13 cellular contexts compared by ENCODE assay signal in the genomic region with DNA sequence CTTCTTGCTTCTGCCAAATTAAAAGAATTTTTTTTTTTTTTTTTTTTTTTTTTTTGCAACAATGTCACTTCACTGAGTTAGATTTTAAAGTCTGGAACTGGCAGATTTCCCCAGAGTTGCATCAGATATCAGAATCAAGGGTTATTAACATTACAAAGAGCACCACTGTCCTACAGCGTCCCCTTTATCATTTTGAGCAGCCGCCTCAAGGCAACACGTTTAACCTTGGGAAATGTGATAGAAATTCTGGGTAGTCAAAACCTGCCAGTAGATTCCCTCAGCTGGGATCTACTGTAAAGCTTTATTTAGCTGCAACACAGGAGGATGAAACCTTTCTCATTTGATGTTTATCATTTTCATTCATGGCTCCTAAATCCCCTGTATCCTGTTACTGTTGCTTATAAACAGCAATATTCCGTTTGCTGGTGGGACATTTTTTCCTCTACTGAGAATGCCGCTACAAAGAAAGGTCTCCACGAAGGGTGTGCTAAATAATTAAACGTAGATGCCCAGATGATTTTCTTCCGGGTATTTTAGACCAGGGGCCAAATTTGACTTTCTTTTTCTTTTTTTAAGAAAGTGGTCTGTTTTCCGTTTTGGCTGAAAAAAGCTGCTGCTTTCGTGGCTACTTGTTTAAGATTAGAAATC.
"Had no signal": no experiment of that assay in that cellular context is flagged by ENCODE, and none has a peak within 500 bp of the region (broad histone marks: within the 10 kb centered on the region; RNA-seq: fewer than 3 reads in every experiment).

No MANE protein-coding gene starts in this region.

- H3K9me3 ChIP-seq: colonic mucosa, gastrocnemius medialis, sigmoid colon had no signal

- H3K27ac ChIP-seq: colonic mucosa, gastrocnemius medialis, sigmoid colon had no signal

- H3K27ac Mint-ChIP-seq: activated naive CD4-positive, alpha-beta T cell treated with anti-CD3 and anti-CD28 coated beads, Interleukin-2, amount 50 U/mL, for 24 hours; type B pancreatic cell had no signal

- H3K4me3 ChIP-seq: colonic mucosa, gastrocnemius medialis, sigmoid colon had no signal

- H3K27me3 Mint-ChIP-seq: activated naive CD4-positive, alpha-beta T cell treated with anti-CD3 and anti-CD28 coated beads, Interleukin-2, amount 50 U/mL, for 24 hours had no signal

- H3K9me3 Mint-ChIP-seq: nephron, type B pancreatic cell had no signal

- ATAC-seq: activated CD4-positive, CD25-positive, alpha-beta regulatory T cell treated with anti-CD3 and anti-CD28 coated beads, Interleukin-2, amount 50 U/mL, for 24 hours; gastrocnemius medialis; left lobe of liver had no signal

- H3K4me1 ChIP-seq: colonic mucosa, gastrocnemius medialis had no signal

- H3K36me3 ChIP-seq: colonic mucosa, gastrocnemius medialis, sigmoid colon had no signal

- DNase-seq: caudate nucleus; colonic mucosa; gastrocnemius medialis; islet precursor cell; sigmoid colon; stimulated activated CD4-positive, alpha-beta T cell treated with anti-CD3 and anti-CD28 coated beads, Interleukin-12 subunit alpha, Interleukin-12 subunit beta, amount 100 ng/mL, for 4 hours; stimulated activated naive CD4-positive, alpha-beta T cell; T-helper 2 cell had no signal

- H3K27me3 ChIP-seq: colonic mucosa, gastrocnemius medialis, sigmoid colon had no signal

- H3K36me3 Mint-ChIP-seq: activated naive CD4-positive, alpha-beta T cell treated with anti-CD3 and anti-CD28 coated beads, Interleukin-2, amount 50 U/mL, for 24 hours; type B pancreatic cell had no signal

- H3K4me3 Mint-ChIP-seq: activated naive CD4-positive, alpha-beta T cell treated with anti-CD3 and anti-CD28 coated beads, Interleukin-2, amount 50 U/mL, for 24 hours; nephron; type B pancreatic cell had no signal

- H3K4me1 Mint-ChIP-seq: activated naive CD4-positive, alpha-beta T cell treated with anti-CD3 and anti-CD28 coated beads, Interleukin-2, amount 50 U/mL, for 24 hours had no signal
